In the genomic region with DNA sequence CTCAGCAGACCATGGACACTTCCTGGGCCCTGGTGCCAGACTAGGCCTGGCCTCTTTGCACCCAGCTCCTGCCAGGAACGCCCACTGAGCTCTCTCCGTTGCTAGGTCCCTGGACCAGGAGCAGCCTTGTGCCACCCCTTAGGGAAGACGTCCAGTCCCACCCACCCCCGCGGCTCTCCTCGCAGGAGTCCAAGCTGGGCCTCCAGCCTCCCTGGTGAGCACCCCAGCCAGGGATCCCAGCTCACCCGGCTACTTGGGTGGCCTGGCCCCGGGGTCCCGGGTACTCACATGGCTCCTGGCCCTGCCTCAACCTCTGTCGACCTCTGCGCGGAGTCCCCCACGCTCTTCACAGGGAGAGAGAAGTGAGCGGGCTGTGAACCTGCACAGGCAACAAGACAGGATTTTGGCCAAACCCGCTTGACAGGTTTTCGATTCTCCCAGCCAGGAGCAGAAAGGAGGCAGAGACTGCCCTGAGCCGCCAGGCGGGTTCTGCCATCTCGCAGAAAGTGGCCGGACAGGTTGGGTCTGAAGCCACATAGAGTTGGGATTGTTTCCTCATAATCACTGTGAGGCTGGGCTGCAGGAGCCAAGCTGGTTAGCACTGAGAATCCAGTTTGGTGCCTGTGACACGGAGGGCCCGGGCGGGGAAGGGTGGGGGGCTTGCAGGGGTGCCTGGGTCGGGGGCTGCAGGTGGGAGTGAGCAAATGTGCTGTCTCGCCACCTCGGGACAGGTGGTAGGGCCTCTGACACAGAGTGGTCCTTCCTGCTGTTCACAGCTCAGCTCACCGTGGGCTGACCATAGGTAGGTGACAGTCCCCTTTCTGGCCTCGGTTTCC, we compare ENCODE assay signal across 13 cellular contexts. TPM values are rescaled to one million over a fixed set of nuclear protein-coding genes. Genes with fewer than 3 reads are reported as not detected.
DNase-seq lines count a peak whose midpoint lies in the region; ATAC-seq, FAIRE-seq and TF ChIP-seq lines count a peak whose summit lies in the region.
"Had no signal": no experiment of that assay in that cellular context is flagged by ENCODE, and none has a peak within 500 bp of the region (broad histone marks: within the 10 kb centered on the region; RNA-seq: fewer than 3 reads in every experiment).

A gene with protein sequence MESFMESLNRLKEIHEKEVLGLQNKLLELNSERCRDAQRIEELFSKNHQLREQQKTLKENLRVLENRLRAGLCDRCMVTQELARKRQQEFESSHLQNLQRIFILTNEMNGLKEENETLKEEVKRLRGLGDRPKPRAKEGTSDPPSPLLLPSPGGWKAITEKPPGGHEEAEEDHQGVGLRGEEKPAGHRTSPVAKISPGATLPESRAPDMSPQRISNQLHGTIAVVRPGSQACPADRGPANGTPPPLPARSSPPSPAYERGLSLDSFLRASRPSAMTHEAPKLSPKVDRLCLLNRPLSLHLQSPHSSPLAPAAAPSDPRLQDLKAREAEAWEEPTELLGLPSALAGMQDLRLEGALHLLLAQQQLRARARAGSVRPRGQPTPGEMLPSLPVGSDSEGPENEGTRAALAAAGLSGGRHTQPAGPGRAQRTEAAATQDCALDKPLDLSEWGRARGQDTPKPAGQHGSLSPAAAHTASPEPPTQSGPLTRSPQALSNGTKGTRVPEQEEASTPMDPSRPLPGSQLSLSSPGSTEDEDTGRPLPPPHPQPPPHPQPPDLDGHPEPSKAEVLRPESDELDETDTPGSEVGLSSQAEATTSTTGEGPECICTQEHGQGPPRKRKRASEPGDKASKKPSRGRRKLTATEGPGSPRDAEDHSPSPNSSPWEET (minus strand): TSS at position 368 of the 836 bp plus-strand sequence. CDS start 7,892 bp downstream, outside the sequence.

- TF ChIP-seq CTCF in GM23338 (conservative IDR thresholded peaks at IDR 0.05; ENCODE audit: low read depth in 2 of 2) (0 out of 4 replicates have a peak, but pooled peaks of 1 of the 2 experiments have one; percentile 16), hepatocyte (IDR thresholded peaks at IDR 0.05; ENCODE audit: poor library complexity) (peak; percentile 8), pancreas (IDR thresholded peaks at IDR 0.05) (peak in 2 of 4 donors; percentile 21 to 32)

- peaks cover 9% of the 10 kb centered on the region; the same call in 1 of the 2 replicates for H3F3A ChIP-seq in GM23338 (replicated peaks; ENCODE audit: low read depth)

- POLR2A ChIA-PET in naive thymus-derived CD4-positive, alpha-beta T cell (lab: Charles Lee), result no interaction called here

- H3K9me2 ChIP-seq in GM23338 (ENCODE audit: insufficient read depth) (no peaks in the 10 kb centered on the region), hepatocyte (replicated peaks; ENCODE audit: insufficient read depth) (no peaks in the 10 kb centered on the region)

- H3K4me1 ChIP-seq in GM23338 (ENCODE audit: insufficient read depth), result peaks cover 27% of the 10 kb centered on the region
- peaks cover 66% of the 10 kb centered on the region for H3K4me1 ChIP-seq in hepatocyte (ENCODE audit: insufficient read depth)
- H3K4me1 ChIP-seq in pancreas, result peaks cover 10 to 16% (median 14%) of the 10 kb centered on the region in 3 donors
- H3K4me1 ChIP-seq in naive thymus-derived CD4-positive, alpha-beta T cell (ENCODE audit: control insufficient read depth in 2 of 2, insufficient read depth in 2 of 2, low read length in 2 of 2), result no peaks in the 10 kb centered on the region

- DNase-seq in GM23338 (ENCODE audit: low spot score) (peak; percentile 94), NCI-H510A treated with DMSO at 0.1 percent for 48 hours (lab: John Stamatoyannopoulos, UW) (peak; percentile 98), hepatocyte (ENCODE audit: low spot score) (peak; percentile 88), pancreas (peak; percentile 86 to 97 (median 94)), hepatic stellate cell (ENCODE audit: low spot score) (no peak)
- DNase-seq in activated CD4-positive, alpha-beta T cell treated with anti-CD3 and anti-CD28 coated beads, Interleukin-2, amount 50 U/mL, for 48 hours, result no peak
- DNase-seq in naive thymus-derived CD4-positive, alpha-beta T cell, result no peak
- DNase-seq: kidney glomerular epithelial cell, NCI-H774 had no signal

- 57% methylated on average over 21 of the region's 28 CpGs for WGBS in hepatocyte (ENCODE audit: low lambda C conversion rate, missing lambda C conversion rate)
- 16 to 19% methylated on average over 28 of the region's 28 CpGs for WGBS in pancreas, 2 donors

- H3K36me3 Mint-ChIP-seq in GM23338 (ENCODE audit: low read depth), result no peaks in the 10 kb centered on the region
- no peaks in the 10 kb centered on the region for H3K36me3 Mint-ChIP-seq in naive thymus-derived CD4-positive, alpha-beta T cell

- H3K9me3 ChIP-seq in hepatocyte (ENCODE audit: low read depth), result no peaks in the 10 kb centered on the region
- no peaks in the 10 kb centered on the region for H3K9me3 ChIP-seq in pancreas
- no peaks in the 10 kb centered on the region for H3K9me3 ChIP-seq in naive thymus-derived CD4-positive, alpha-beta T cell (ENCODE audit: control insufficient read depth in 2 of 3, low read length in 3 of 3)
- H3K9me3 ChIP-seq: BLaER1 had no signal

- CTCF ChIA-PET in naive thymus-derived CD4-positive, alpha-beta T cell (lab: Charles Lee), result no interaction called here

- H3K4me3 ChIP-seq in GM23338 (peak within 1 kb of the TSS; percentile 32; the same call in 1 of the 2 replicates), hepatocyte (no peak within 1 kb of the TSS), pancreas (peak within 1 kb of the TSS in 2 of 4 donors; percentile 13 to 42)
- H3K4me3 ChIP-seq in naive thymus-derived CD4-positive, alpha-beta T cell (ENCODE audit: low read length), result no peak within 1 kb of the TSS
- H3K4me3 ChIP-seq: BLaER1, K562 had no signal

- H2AFZ ChIP-seq in GM23338, result peak within 1 kb of the TSS; percentile 59; the same call in 1 of the 2 replicates
- no peak within 1 kb of the TSS for H2AFZ ChIP-seq in hepatocyte

- H4K20me1 ChIP-seq in GM23338 (replicated peaks; ENCODE audit: insufficient read depth) (no peaks in the 10 kb centered on the region), hepatocyte (ENCODE audit: insufficient read depth, poor library complexity, severe bottlenecking) (no peaks in the 10 kb centered on the region)
- H4K20me1 ChIP-seq: BLaER1 had no signal

- no peaks in the 10 kb centered on the region for H3K79me2 ChIP-seq in GM23338 (replicated peaks; ENCODE audit: insufficient read depth)
- peaks cover 8% of the 10 kb centered on the region for H3K79me2 ChIP-seq in hepatocyte

- H3K4me1 Mint-ChIP-seq in GM23338, result peaks cover 49% of the 10 kb centered on the region
- H3K4me1 Mint-ChIP-seq in naive thymus-derived CD4-positive, alpha-beta T cell, result peaks cover 0 to 1% (median 0%) of the 10 kb centered on the region in 7 donors

- ATAC-seq in GM23338, result peak; percentile 77
- peak; percentile 89 to 94 (median 93) for ATAC-seq in pancreas
- ATAC-seq in naive thymus-derived CD4-positive, alpha-beta T cell, result no peak
- no peak for ATAC-seq in GM18517 (IDR thresholded peaks at IDR 0.05; ENCODE audit: unreplicated experiment)

- H3K27ac ChIP-seq in GM23338 (ENCODE audit: low read depth), result 0 out of 2 replicates have a peak within 1 kb of the TSS, but pooled peaks have one; percentile 55
- H3K27ac ChIP-seq in hepatocyte, result peak within 1 kb of the TSS; percentile 84
- peak within 1 kb of the TSS; percentile 44 to 85 (median 76) for H3K27ac ChIP-seq in pancreas
- no peak within 1 kb of the TSS for H3K27ac ChIP-seq in naive thymus-derived CD4-positive, alpha-beta T cell (ENCODE audit: low read depth, low read length)
- H3K27ac ChIP-seq: BLaER1 had no signal

- no peaks in the 10 kb centered on the region for H3K9me3 Mint-ChIP-seq in GM23338
- H3K9me3 Mint-ChIP-seq in naive thymus-derived CD4-positive, alpha-beta T cell, result no peaks in the 10 kb centered on the region

- FAIRE-seq in pancreas (lab: Jason Lieb, UNC), result no peak
- FAIRE-seq: K562 had no signal

- H3K4me3 Mint-ChIP-seq in GM23338, result peak within 1 kb of the TSS; percentile 56
- no peak within 1 kb of the TSS for H3K4me3 Mint-ChIP-seq in naive thymus-derived CD4-positive, alpha-beta T cell

- no peaks in the 10 kb centered on the region for H3K36me3 ChIP-seq in GM23338 (ENCODE audit: insufficient read depth)
- H3K36me3 ChIP-seq in hepatocyte (replicated peaks; ENCODE audit: insufficient read depth, low read depth), result no peaks in the 10 kb centered on the region
- no peaks in the 10 kb centered on the region for H3K36me3 ChIP-seq in pancreas
- no peaks in the 10 kb centered on the region for H3K36me3 ChIP-seq in naive thymus-derived CD4-positive, alpha-beta T cell (ENCODE audit: control insufficient read depth in 2 of 3, insufficient read depth in 3 of 3, low read length in 3 of 3)
- H3K36me3 ChIP-seq: BLaER1 had no signal

- intact Hi-C loops in pancreas (cut with DNase I), result no loop called here
- intact Hi-C loops in naive thymus-derived CD4-positive, alpha-beta T cell (cut with micrococcal nuclease), result no loop called here

- H3K27me3 ChIP-seq in GM23338 (ENCODE audit: insufficient read depth) (no peaks in the 10 kb centered on the region), hepatocyte (no peaks in the 10 kb centered on the region), pancreas (no peaks in the 10 kb centered on the region)
- H3K27me3 ChIP-seq in naive thymus-derived CD4-positive, alpha-beta T cell (ENCODE audit: control insufficient read depth in 2 of 2, insufficient read depth in 2 of 2, low read length in 2 of 2), result no peaks in the 10 kb centered on the region
- H3K27me3 ChIP-seq: BLaER1 had no signal

- H3K27ac Mint-ChIP-seq in GM23338, result peak within 1 kb of the TSS; percentile 81
- no peak within 1 kb of the TSS for H3K27ac Mint-ChIP-seq in naive thymus-derived CD4-positive, alpha-beta T cell

- peaks cover 8% of the 10 kb centered on the region for H3K27me3 Mint-ChIP-seq in GM23338 (ENCODE audit: insufficient read depth, low read depth, poor library complexity)
- peaks cover 0 to 7% (median 5%) of the 10 kb centered on the region in 5 donors for H3K27me3 Mint-ChIP-seq in naive thymus-derived CD4-positive, alpha-beta T cell

- H3K4me2 ChIP-seq in GM23338 (peak within 1 kb of the TSS; percentile 69), hepatocyte (peak within 1 kb of the TSS; percentile 79)
- H3K4me2 ChIP-seq: BLaER1 had no signal

TF ChIP-seq in GM23338, 12 proteins besides CTCF, POLR2A, EP300 and RAD21 (continues in another document):
- TF ChIP-seq NANOG (IDR thresholded peaks at IDR 0.05; ENCODE audit: borderline replicate concordance), result no peak
- no peak for TF ChIP-seq EZH2 (IDR thresholded peaks at IDR 0.05; ENCODE audit: low read depth, unreplicated experiment)

RNA-seq across cellular contexts. Expression of the gene that starts here (rescaled TPM):
- total RNA-seq in GM23338 (2014; rRNA removed; shearing (Covaris generic)), result 0.66 and 1.1 TPM in 2 replicates
- polyA plus RNA-seq in GM23338 (2016; fragmentation: Nextera tagmentation; extraction: Ambion mirVana), result 0.10 and 0.64 TPM in 2 replicates
- 4.1 and 5.7 TPM in 2 replicates for total RNA-seq in hepatocyte
- 6.4 and 6.9 TPM in 2 replicates for polyA plus RNA-seq in hepatocyte
- total RNA-seq in pancreas, result 1 to 10 TPM in 3 of 6 donors, under 1 TPM in 3; 0.66 to 2.5 (median 1.0) TPM
- 1 to 10 TPM; 2.0 to 4.8 TPM for polyA plus RNA-seq in pancreas
- total RNA-seq in naive thymus-derived CD4-positive, alpha-beta T cell, result not detected
- not detected for polyA plus RNA-seq in naive thymus-derived CD4-positive, alpha-beta T cell
- total RNA-seq: K562; T-helper 1 cell treated with Interleukin-12 subunit alpha and Interleukin-12 subunit beta and Interleukin-4 antibody, amounts not matched to agents 30 ng/mL and 1 ng/mL, for 36 hours had no signal
- polyA plus RNA-seq: K562 had no signal

Comparison
In these comparisons a context has a peak if more than half of its experiments do, and no peak if none do; other contexts are left out.
1. ATAC-seq: peak in GM23338 (single experiment) and pancreas (4 of 4); none in naive thymus-derived CD4-positive, alpha-beta T cell (single experiment) and GM18517 (single experiment).
2. DNase-seq: peak in GM23338 (single experiment), NCI-H510A treated with DMSO at 0.1 percent for 48 hours (single experiment), hepatocyte (single experiment) and pancreas (6 of 6); none in hepatic stellate cell (single experiment), activated CD4-positive, alpha-beta T cell treated with anti-CD3 and anti-CD28 coated beads, Interleukin-2, amount 50 U/mL, for 48 hours (0 of 2) and naive thymus-derived CD4-positive, alpha-beta T cell (0 of 9).